In the genomic region with DNA sequence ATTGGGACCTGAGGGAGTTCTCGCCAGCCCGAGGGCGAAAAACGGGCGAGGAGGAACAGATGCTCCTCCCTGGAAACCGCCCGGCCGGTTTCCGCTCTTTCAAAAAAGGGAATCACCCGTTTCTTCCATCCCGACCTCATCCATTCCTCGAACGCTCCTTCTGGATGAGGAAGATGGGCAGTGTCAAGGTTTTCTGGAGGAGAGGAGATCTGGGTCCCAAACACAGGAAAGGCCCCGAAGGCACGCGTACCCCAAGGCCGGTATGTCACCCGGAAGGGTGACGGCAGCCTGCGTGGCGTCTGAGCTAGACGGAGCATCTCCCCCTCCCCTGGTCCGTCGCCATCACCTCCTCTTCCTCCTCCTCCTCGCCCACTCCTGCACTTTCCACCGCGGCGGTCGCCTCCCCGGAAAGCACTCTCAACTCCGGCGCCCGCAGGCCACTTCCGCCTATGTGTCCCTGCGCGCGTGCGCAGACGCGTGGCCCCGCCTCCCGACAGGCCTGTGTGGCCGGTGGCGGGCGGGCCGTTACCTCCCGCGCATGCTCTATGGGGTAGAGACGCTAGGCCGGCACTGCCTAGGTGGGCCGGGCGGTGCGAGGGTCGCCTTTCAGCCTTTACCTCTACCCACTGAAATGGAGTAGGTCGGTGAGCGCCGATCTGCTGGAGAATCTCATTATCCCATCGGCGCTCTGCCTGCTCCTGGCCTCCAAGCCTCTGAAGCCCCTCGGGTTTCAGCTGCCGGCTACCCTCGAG, we compare ENCODE assay signal across 1 cellular context.
TF ChIP-seq lines count a peak whose summit lies in the region.

A gene (minus strand): TSS at position 453 of the 752 bp plus-strand sequence.

TF ChIP-seq in GM12878, 131 proteins besides CTCF, POLR2A, EP300 and RAD21 (continued from another document and continues in another):
- TF ChIP-seq, protein P1, sequence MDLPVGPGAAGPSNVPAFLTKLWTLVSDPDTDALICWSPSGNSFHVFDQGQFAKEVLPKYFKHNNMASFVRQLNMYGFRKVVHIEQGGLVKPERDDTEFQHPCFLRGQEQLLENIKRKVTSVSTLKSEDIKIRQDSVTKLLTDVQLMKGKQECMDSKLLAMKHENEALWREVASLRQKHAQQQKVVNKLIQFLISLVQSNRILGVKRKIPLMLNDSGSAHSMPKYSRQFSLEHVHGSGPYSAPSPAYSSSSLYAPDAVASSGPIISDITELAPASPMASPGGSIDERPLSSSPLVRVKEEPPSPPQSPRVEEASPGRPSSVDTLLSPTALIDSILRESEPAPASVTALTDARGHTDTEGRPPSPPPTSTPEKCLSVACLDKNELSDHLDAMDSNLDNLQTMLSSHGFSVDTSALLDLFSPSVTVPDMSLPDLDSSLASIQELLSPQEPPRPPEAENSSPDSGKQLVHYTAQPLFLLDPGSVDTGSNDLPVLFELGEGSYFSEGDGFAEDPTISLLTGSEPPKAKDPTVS (IDR thresholded peaks at IDR 0.05; ENCODE audit: low read depth, low read length) = 0 out of 2 replicates have a peak, but pooled peaks have one; percentile 11
- TF ChIP-seq, protein P2, sequence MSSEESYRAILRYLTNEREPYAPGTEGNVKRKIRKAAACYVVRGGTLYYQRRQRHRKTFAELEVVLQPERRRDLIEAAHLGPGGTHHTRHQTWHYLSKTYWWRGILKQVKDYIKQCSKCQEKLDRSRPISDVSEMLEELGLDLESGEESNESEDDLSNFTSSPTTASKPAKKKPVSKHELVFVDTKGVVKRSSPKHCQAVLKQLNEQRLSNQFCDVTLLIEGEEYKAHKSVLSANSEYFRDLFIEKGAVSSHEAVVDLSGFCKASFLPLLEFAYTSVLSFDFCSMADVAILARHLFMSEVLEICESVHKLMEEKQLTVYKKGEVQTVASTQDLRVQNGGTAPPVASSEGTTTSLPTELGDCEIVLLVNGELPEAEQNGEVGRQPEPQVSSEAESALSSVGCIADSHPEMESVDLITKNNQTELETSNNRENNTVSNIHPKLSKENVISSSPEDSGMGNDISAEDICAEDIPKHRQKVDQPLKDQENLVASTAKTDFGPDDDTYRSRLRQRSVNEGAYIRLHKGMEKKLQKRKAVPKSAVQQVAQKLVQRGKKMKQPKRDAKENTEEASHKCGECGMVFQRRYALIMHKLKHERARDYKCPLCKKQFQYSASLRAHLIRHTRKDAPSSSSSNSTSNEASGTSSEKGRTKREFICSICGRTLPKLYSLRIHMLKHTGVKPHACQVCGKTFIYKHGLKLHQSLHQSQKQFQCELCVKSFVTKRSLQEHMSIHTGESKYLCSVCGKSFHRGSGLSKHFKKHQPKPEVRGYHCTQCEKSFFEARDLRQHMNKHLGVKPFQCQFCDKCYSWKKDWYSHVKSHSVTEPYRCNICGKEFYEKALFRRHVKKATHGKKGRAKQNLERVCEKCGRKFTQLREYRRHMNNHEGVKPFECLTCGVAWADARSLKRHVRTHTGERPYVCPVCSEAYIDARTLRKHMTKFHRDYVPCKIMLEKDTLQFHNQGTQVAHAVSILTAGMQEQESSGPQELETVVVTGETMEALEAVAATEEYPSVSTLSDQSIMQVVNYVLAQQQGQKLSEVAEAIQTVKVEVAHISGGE (CRISPR knock-in tag; IDR thresholded peaks at IDR 0.05) = no peak
- TF ChIP-seq, protein P3, sequence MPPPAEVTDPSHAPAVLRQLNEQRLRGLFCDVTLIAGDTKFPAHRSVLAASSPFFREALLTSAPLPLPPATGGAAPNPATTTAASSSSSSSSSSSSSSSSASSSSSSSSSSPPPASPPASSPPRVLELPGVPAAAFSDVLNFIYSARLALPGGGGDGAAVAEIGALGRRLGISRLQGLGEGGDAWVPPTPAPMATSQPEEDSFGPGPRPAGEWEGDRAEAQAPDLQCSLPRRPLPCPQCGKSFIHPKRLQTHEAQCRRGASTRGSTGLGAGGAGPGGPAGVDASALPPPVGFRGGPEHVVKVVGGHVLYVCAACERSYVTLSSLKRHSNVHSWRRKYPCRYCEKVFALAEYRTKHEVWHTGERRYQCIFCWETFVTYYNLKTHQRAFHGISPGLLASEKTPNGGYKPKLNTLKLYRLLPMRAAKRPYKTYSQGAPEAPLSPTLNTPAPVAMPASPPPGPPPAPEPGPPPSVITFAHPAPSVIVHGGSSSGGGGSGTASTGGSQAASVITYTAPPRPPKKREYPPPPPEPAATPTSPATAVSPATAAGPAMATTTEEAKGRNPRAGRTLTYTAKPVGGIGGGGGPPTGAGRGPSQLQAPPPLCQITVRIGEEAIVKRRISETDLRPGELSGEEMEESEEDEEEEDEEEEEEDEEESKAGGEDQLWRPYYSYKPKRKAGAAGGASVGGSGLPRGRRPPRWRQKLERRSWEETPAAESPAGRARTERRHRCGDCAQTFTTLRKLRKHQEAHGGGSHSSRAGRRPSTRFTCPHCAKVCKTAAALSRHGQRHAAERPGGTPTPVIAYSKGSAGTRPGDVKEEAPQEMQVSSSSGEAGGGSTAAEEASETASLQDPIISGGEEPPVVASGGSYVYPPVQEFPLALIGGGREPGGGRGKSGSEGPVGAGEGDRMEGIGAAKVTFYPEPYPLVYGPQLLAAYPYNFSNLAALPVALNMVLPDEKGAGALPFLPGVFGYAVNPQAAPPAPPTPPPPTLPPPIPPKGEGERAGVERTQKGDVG (CRISPR knock-in tag; IDR thresholded peaks at IDR 0.05) = no peak
- TF ChIP-seq IKZF1 (conservative IDR thresholded peaks at IDR 0.05) (peak; percentile 96), MTA2 (IDR thresholded peaks at IDR 0.05; ENCODE audit: low read depth) (0 out of 2 replicates have a peak, but pooled peaks have one; percentile 21), DPF2 (IDR thresholded peaks at IDR 0.05) (peak; percentile 78), SMC3 (IDR thresholded peaks at IDR 0.05; ENCODE audit: borderline replicate concordance, low read length) (no peak), BHLHE40 (IDR thresholded peaks at IDR 0.05; ENCODE audit: borderline replicate concordance in 1 of 2, low read depth in 2 of 2, low read length in 1 of 2) (peak in 1 of 2 experiments; percentile 61; a peak in 2 of 4 replicates), POU2F2 (IDR thresholded peaks at IDR 0.05; ENCODE audit: borderline replicate concordance, low read depth, low read length) (peak; percentile 68; the same call in 1 of the 3 replicates), TCF7 (IDR thresholded peaks at IDR 0.05; ENCODE audit: borderline replicate concordance) (no peak), EGR1 (IDR thresholded peaks at IDR 0.05; ENCODE audit: borderline replicate concordance in 1 of 2, low read depth in 2 of 2, low read length in 2 of 2) (peak in 1 of 2 experiments; percentile 86; a peak in 2 of 3 replicates), BMI1 (IDR thresholded peaks at IDR 0.05; ENCODE audit: borderline replicate concordance) (no peak), ZNF207 (IDR thresholded peaks at IDR 0.05; ENCODE audit: borderline replicate concordance) (0 out of 2 replicates have a peak, but pooled peaks have one; percentile 39), PAX5 (IDR thresholded peaks at IDR 0.05; ENCODE audit: borderline replicate concordance, low read depth, low read length) (peak; percentile 54; the same call in 1 of the 2 replicates), GABPA (IDR thresholded peaks at IDR 0.05; ENCODE audit: low read depth) (peak; percentile 60), STAT3 (IDR thresholded peaks at IDR 0.05; ENCODE audit: low read depth, low read length) (no peak), SREBF1 (IDR thresholded peaks at IDR 0.05; ENCODE audit: low read length) (no peak), CEBPB (IDR thresholded peaks at IDR 0.05; ENCODE audit: borderline replicate concordance in 1 of 2, low read depth in 2 of 2, low read length in 2 of 2) (no peak), IRF4 (IDR thresholded peaks at IDR 0.05; ENCODE audit: low read depth, low read length) (no peak), SUZ12 (IDR thresholded peaks at IDR 0.05; ENCODE audit: unreplicated experiment) (no peak), RUNX3 (IDR thresholded peaks at IDR 0.05; ENCODE audit: low read length) (peak; percentile 76), NR2C1 (IDR thresholded peaks at IDR 0.05) (no peak), SMAD1 (IDR thresholded peaks at IDR 0.05; ENCODE audit: low read depth, partially characterized antibody) (no peak)
- TF ChIP-seq, protein P4, sequence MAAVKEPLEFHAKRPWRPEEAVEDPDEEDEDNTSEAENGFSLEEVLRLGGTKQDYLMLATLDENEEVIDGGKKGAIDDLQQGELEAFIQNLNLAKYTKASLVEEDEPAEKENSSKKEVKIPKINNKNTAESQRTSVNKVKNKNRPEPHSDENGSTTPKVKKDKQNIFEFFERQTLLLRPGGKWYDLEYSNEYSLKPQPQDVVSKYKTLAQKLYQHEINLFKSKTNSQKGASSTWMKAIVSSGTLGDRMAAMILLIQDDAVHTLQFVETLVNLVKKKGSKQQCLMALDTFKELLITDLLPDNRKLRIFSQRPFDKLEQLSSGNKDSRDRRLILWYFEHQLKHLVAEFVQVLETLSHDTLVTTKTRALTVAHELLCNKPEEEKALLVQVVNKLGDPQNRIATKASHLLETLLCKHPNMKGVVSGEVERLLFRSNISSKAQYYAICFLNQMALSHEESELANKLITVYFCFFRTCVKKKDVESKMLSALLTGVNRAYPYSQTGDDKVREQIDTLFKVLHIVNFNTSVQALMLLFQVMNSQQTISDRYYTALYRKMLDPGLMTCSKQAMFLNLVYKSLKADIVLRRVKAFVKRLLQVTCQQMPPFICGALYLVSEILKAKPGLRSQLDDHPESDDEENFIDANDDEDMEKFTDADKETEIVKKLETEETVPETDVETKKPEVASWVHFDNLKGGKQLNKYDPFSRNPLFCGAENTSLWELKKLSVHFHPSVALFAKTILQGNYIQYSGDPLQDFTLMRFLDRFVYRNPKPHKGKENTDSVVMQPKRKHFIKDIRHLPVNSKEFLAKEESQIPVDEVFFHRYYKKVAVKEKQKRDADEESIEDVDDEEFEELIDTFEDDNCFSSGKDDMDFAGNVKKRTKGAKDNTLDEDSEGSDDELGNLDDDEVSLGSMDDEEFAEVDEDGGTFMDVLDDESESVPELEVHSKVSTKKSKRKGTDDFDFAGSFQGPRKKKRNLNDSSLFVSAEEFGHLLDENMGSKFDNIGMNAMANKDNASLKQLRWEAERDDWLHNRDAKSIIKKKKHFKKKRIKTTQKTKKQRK (IDR thresholded peaks at IDR 0.05; ENCODE audit: low read depth, low read length) = no peak
- TF ChIP-seq, protein P5, sequence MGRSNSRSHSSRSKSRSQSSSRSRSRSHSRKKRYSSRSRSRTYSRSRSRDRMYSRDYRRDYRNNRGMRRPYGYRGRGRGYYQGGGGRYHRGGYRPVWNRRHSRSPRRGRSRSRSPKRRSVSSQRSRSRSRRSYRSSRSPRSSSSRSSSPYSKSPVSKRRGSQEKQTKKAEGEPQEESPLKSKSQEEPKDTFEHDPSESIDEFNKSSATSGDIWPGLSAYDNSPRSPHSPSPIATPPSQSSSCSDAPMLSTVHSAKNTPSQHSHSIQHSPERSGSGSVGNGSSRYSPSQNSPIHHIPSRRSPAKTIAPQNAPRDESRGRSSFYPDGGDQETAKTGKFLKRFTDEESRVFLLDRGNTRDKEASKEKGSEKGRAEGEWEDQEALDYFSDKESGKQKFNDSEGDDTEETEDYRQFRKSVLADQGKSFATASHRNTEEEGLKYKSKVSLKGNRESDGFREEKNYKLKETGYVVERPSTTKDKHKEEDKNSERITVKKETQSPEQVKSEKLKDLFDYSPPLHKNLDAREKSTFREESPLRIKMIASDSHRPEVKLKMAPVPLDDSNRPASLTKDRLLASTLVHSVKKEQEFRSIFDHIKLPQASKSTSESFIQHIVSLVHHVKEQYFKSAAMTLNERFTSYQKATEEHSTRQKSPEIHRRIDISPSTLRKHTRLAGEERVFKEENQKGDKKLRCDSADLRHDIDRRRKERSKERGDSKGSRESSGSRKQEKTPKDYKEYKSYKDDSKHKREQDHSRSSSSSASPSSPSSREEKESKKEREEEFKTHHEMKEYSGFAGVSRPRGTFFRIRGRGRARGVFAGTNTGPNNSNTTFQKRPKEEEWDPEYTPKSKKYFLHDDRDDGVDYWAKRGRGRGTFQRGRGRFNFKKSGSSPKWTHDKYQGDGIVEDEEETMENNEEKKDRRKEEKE (IDR thresholded peaks at IDR 0.05) = no peak
- TF ChIP-seq, protein P6, sequence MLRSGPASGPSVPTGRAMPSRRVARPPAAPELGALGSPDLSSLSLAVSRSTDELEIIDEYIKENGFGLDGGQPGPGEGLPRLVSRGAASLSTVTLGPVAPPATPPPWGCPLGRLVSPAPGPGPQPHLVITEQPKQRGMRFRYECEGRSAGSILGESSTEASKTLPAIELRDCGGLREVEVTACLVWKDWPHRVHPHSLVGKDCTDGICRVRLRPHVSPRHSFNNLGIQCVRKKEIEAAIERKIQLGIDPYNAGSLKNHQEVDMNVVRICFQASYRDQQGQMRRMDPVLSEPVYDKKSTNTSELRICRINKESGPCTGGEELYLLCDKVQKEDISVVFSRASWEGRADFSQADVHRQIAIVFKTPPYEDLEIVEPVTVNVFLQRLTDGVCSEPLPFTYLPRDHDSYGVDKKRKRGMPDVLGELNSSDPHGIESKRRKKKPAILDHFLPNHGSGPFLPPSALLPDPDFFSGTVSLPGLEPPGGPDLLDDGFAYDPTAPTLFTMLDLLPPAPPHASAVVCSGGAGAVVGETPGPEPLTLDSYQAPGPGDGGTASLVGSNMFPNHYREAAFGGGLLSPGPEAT (IDR thresholded peaks at IDR 0.05; ENCODE audit: low read depth) = peak; percentile 71
- TF ChIP-seq, protein P7, sequence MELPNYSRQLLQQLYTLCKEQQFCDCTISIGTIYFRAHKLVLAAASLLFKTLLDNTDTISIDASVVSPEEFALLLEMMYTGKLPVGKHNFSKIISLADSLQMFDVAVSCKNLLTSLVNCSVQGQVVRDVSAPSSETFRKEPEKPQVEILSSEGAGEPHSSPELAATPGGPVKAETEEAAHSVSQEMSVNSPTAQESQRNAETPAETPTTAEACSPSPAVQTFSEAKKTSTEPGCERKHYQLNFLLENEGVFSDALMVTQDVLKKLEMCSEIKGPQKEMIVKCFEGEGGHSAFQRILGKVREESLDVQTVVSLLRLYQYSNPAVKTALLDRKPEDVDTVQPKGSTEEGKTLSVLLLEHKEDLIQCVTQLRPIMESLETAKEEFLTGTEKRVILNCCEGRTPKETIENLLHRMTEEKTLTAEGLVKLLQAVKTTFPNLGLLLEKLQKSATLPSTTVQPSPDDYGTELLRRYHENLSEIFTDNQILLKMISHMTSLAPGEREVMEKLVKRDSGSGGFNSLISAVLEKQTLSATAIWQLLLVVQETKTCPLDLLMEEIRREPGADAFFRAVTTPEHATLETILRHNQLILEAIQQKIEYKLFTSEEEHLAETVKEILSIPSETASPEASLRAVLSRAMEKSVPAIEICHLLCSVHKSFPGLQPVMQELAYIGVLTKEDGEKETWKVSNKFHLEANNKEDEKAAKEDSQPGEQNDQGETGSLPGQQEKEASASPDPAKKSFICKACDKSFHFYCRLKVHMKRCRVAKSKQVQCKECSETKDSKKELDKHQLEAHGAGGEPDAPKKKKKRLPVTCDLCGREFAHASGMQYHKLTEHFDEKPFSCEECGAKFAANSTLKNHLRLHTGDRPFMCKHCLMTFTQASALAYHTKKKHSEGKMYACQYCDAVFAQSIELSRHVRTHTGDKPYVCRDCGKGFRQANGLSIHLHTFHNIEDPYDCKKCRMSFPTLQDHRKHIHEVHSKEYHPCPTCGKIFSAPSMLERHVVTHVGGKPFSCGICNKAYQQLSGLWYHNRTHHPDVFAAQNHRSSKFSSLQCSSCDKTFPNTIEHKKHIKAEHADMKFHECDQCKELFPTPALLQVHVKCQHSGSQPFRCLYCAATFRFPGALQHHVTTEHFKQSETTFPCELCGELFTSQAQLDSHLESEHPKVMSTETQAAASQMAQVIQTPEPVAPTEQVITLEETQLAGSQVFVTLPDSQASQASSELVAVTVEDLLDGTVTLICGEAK (IDR thresholded peaks at IDR 0.05; ENCODE audit: borderline replicate concordance) = peak; percentile 60; the same call in 1 of the 2 replicates
- TF ChIP-seq, protein P8, sequence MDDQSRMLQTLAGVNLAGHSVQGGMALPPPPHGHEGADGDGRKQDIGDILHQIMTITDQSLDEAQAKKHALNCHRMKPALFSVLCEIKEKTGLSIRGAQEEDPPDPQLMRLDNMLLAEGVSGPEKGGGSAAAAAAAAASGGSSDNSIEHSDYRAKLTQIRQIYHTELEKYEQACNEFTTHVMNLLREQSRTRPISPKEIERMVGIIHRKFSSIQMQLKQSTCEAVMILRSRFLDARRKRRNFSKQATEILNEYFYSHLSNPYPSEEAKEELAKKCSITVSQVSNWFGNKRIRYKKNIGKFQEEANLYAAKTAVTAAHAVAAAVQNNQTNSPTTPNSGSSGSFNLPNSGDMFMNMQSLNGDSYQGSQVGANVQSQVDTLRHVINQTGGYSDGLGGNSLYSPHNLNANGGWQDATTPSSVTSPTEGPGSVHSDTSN (IDR thresholded peaks at IDR 0.05; ENCODE audit: insufficient replicate concordance, low read depth, low read length) = no peak
